ENCODE assay signal across 17 cellular contexts in genomic region chr11:125953401-125953935, GRCh38. TPM values are rescaled to one million over a fixed set of nuclear protein-coding genes. Genes with fewer than 3 reads are reported as not detected.
"Had no signal": no experiment of that assay in that cellular context is flagged by ENCODE, and none has a peak within 500 bp of the region (broad histone marks: within the 10 kb centered on the region; RNA-seq: fewer than 3 reads in every experiment).

No MANE protein-coding gene starts in this region.

- H3K4me1 Mint-ChIP-seq: immature natural killer cell had no signal

- H3K36me3 Mint-ChIP-seq: activated naive CD4-positive, alpha-beta T cell treated with anti-CD3 and anti-CD28 coated beads, Interleukin-2, amount 50 U/mL, for 24 hours; immature natural killer cell had no signal

- H3K27ac Mint-ChIP-seq: activated naive CD4-positive, alpha-beta T cell treated with anti-CD3 and anti-CD28 coated beads, Interleukin-2, amount 50 U/mL, for 24 hours; immature natural killer cell had no signal

- H3K9me3 ChIP-seq: transverse colon had no signal

- H3K9me3 Mint-ChIP-seq: activated naive CD4-positive, alpha-beta T cell treated with anti-CD3 and anti-CD28 coated beads, Interleukin-2, amount 50 U/mL, for 24 hours; central memory CD8-positive, alpha-beta T cell; immature natural killer cell; neural crest cell had no signal

- H3K4me3 ChIP-seq: lung, transverse colon had no signal

- DNase-seq: activated CD4-positive, alpha-beta T cell treated with anti-CD3 and anti-CD28 coated beads, Interleukin-2, amount 50 U/mL, for 48 hours; effector CD8-positive, alpha-beta T cell; immature natural killer cell; midbrain; stimulated activated CD4-positive, alpha-beta T cell treated with anti-CD3 and anti-CD28 coated beads, Interleukin-4, amount 100 ng/mL, for 24 hours; stimulated activated naive CD4-positive, alpha-beta T cell; T-helper 1 cell; T1000 had no signal

- H3K27me3 Mint-ChIP-seq: activated naive CD4-positive, alpha-beta T cell treated with anti-CD3 and anti-CD28 coated beads, Interleukin-2, amount 50 U/mL, for 24 hours had no signal

- FAIRE-seq: frontal cortex, small intestine had no signal

- H3K36me3 ChIP-seq: transverse colon had no signal

- H3K4me3 Mint-ChIP-seq: activated naive CD4-positive, alpha-beta T cell treated with anti-CD3 and anti-CD28 coated beads, Interleukin-2, amount 50 U/mL, for 24 hours; central memory CD8-positive, alpha-beta T cell; immature natural killer cell; neural crest cell had no signal

- H3K27me3 ChIP-seq: transverse colon had no signal

RNA-seq across cellular contexts. Expression of gene VSIG10L2, which starts 7.6 kb away (rescaled TPM):
- total RNA-seq: frontal cortex, myocyte, neural crest cell, subcutaneous adipose tissue, transverse colon had no signal
- polyA plus RNA-seq: immature natural killer cell had no signal

RNA-seq across cellular contexts. Expression of gene DDX25, which starts 49.2 kb away (rescaled TPM):
- total RNA-seq: myocyte, subcutaneous adipose tissue had no signal
- polyA plus RNA-seq: immature natural killer cell had no signal
